In the genomic region with DNA sequence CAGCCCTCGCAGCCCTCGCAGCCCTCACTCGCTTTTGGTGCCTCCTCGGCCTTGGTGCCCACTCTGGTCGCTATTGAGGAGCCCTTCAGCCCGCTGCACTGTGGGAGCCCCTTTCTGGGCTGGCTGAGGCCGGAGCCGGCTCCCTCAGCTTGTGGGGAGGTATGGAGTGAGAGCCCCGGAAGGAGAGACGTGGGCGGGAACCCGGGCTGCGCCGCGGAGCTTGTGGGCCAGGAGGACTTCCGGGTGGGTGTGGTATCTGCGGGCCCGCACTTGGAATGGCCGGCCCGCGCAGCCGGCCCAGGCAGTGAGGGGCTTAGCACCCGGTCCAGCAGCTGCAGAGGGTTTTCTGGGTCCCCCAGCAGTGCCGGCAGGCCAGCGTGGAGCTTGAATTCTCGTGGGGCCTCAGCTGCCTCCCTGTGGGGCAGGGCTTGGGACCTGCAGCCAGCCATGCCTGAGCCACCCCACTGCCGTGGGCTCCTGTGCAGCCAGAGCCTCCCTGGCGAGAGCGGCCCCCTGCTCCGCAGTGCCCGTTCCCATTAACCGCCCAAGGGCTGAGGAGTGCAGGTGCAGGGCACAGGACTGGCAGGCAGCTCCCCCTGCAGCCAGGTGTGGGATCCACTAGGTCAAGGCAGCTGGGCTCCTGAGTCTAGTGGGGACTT, we compare ENCODE assay signal across 1 cellular context.
TF ChIP-seq lines count a peak whose summit lies in the region.

No MANE protein-coding gene starts in this region.

TF ChIP-seq in K562, 482 proteins besides CTCF, POLR2A, EP300 and RAD21 (continued from another document and continues in another):
- TF ChIP-seq, protein P1, sequence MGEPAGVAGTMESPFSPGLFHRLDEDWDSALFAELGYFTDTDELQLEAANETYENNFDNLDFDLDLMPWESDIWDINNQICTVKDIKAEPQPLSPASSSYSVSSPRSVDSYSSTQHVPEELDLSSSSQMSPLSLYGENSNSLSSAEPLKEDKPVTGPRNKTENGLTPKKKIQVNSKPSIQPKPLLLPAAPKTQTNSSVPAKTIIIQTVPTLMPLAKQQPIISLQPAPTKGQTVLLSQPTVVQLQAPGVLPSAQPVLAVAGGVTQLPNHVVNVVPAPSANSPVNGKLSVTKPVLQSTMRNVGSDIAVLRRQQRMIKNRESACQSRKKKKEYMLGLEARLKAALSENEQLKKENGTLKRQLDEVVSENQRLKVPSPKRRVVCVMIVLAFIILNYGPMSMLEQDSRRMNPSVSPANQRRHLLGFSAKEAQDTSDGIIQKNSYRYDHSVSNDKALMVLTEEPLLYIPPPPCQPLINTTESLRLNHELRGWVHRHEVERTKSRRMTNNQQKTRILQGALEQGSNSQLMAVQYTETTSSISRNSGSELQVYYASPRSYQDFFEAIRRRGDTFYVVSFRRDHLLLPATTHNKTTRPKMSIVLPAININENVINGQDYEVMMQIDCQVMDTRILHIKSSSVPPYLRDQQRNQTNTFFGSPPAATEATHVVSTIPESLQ (CRISPR knock-in tag; IDR thresholded peaks at IDR 0.05), result 0 out of 2 replicates have a peak, but pooled peaks have one; percentile 73
- TF ChIP-seq NBN (IDR thresholded peaks at IDR 0.05; ENCODE audit: low read depth), result no peak
- TF ChIP-seq, protein P2, sequence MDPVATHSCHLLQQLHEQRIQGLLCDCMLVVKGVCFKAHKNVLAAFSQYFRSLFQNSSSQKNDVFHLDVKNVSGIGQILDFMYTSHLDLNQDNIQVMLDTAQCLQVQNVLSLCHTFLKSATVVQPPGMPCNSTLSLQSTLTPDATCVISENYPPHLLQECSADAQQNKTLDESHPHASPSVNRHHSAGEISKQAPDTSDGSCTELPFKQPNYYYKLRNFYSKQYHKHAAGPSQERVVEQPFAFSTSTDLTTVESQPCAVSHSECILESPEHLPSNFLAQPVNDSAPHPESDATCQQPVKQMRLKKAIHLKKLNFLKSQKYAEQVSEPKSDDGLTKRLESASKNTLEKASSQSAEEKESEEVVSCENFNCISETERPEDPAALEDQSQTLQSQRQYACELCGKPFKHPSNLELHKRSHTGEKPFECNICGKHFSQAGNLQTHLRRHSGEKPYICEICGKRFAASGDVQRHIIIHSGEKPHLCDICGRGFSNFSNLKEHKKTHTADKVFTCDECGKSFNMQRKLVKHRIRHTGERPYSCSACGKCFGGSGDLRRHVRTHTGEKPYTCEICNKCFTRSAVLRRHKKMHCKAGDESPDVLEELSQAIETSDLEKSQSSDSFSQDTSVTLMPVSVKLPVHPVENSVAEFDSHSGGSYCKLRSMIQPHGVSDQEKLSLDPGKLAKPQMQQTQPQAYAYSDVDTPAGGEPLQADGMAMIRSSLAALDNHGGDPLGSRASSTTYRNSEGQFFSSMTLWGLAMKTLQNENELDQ (CRISPR knock-in tag; IDR thresholded peaks at IDR 0.05; ENCODE audit: borderline replicate concordance), result no peak
- TF ChIP-seq, protein P3, sequence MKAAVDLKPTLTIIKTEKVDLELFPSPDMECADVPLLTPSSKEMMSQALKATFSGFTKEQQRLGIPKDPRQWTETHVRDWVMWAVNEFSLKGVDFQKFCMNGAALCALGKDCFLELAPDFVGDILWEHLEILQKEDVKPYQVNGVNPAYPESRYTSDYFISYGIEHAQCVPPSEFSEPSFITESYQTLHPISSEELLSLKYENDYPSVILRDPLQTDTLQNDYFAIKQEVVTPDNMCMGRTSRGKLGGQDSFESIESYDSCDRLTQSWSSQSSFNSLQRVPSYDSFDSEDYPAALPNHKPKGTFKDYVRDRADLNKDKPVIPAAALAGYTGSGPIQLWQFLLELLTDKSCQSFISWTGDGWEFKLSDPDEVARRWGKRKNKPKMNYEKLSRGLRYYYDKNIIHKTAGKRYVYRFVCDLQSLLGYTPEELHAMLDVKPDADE (conservative IDR thresholded peaks at IDR 0.05; ENCODE audit: control insufficient read depth, low read depth, low read length), result no peak
- TF ChIP-seq L3MBTL2 (IDR thresholded peaks at IDR 0.05), result peak; percentile 58
- TF ChIP-seq, protein P4, sequence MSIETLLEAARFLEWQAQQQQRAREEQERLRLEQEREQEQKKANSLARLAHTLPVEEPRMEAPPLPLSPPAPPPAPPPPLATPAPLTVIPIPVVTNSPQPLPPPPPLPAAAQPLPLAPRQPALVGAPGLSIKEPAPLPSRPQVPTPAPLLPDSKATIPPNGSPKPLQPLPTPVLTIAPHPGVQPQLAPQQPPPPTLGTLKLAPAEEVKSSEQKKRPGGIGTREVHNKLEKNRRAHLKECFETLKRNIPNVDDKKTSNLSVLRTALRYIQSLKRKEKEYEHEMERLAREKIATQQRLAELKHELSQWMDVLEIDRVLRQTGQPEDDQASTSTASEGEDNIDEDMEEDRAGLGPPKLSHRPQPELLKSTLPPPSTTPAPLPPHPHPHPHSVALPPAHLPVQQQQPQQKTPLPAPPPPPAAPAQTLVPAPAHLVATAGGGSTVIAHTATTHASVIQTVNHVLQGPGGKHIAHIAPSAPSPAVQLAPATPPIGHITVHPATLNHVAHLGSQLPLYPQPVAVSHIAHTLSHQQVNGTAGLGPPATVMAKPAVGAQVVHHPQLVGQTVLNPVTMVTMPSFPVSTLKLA (conservative IDR thresholded peaks at IDR 0.05), result 0 out of 4 replicates have a peak, but pooled peaks of 1 of the 2 experiments have one; percentile 31
- TF ChIP-seq YBX1 (IDR thresholded peaks at IDR 0.05), result no peak
- TF ChIP-seq ZNF57 (CRISPR knock-in tag; IDR thresholded peaks at IDR 0.05), result no peak
- TF ChIP-seq ZNF431 (CRISPR knock-in tag; IDR thresholded peaks at IDR 0.05), result no peak
- peak; percentile 90 for TF ChIP-seq RBFOX2 (IDR thresholded peaks at IDR 0.05; ENCODE audit: low read depth, low read length)
- peak; percentile 92 for TF ChIP-seq GABPA (tag; conservative IDR thresholded peaks at IDR 0.05; ENCODE audit: low read depth)
- TF ChIP-seq POLR2B (IDR thresholded peaks at IDR 0.05; ENCODE audit: low read depth, partially characterized antibody), result peak; percentile 52
- TF ChIP-seq KLF6 (CRISPR knock-in tag; IDR thresholded peaks at IDR 0.05; ENCODE audit: borderline replicate concordance), result peak; percentile 46; the same call in 1 of the 2 replicates
- no peak for TF ChIP-seq PCBP2 (IDR thresholded peaks at IDR 0.05; ENCODE audit: low read depth, low read length, poor library complexity, severe bottlenecking)
- TF ChIP-seq, protein P5, sequence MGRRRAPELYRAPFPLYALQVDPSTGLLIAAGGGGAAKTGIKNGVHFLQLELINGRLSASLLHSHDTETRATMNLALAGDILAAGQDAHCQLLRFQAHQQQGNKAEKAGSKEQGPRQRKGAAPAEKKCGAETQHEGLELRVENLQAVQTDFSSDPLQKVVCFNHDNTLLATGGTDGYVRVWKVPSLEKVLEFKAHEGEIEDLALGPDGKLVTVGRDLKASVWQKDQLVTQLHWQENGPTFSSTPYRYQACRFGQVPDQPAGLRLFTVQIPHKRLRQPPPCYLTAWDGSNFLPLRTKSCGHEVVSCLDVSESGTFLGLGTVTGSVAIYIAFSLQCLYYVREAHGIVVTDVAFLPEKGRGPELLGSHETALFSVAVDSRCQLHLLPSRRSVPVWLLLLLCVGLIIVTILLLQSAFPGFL (CRISPR knock-in tag; IDR thresholded peaks at IDR 0.05), result no peak
- no peak for TF ChIP-seq MED1 (CRISPR knock-in tag; IDR thresholded peaks at IDR 0.05; ENCODE audit: borderline replicate concordance)
- TF ChIP-seq RBBP5 (IDR thresholded peaks at IDR 0.05; ENCODE audit: borderline replicate concordance, insufficient read depth, low read length, poor library complexity, severe bottlenecking), result peak; percentile 44
- no peak for TF ChIP-seq POU5F1 (IDR thresholded peaks at IDR 0.05; ENCODE audit: borderline replicate concordance, low read depth, low read length, partially characterized antibody)
- TF ChIP-seq, protein P6, sequence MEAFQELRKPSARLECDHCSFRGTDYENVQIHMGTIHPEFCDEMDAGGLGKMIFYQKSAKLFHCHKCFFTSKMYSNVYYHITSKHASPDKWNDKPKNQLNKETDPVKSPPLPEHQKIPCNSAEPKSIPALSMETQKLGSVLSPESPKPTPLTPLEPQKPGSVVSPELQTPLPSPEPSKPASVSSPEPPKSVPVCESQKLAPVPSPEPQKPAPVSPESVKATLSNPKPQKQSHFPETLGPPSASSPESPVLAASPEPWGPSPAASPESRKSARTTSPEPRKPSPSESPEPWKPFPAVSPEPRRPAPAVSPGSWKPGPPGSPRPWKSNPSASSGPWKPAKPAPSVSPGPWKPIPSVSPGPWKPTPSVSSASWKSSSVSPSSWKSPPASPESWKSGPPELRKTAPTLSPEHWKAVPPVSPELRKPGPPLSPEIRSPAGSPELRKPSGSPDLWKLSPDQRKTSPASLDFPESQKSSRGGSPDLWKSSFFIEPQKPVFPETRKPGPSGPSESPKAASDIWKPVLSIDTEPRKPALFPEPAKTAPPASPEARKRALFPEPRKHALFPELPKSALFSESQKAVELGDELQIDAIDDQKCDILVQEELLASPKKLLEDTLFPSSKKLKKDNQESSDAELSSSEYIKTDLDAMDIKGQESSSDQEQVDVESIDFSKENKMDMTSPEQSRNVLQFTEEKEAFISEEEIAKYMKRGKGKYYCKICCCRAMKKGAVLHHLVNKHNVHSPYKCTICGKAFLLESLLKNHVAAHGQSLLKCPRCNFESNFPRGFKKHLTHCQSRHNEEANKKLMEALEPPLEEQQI (IDR thresholded peaks at IDR 0.05), result peak; percentile 70
- TF ChIP-seq MYC (IDR thresholded peaks at IDR 0.05; ENCODE audit: low read depth, low read length), result no peak
- TF ChIP-seq MYC (CRISPR knock-in tag; IDR thresholded peaks at IDR 0.05; ENCODE audit: borderline replicate concordance, low read depth), result no peak
- TF ChIP-seq SP1 (CRISPR knock-in tag; IDR thresholded peaks at IDR 0.05), result peak; percentile 19; the same call in 1 of the 2 replicates
- no peak for TF ChIP-seq CCNT2 (IDR thresholded peaks at IDR 0.05; ENCODE audit: borderline replicate concordance, extremely low read depth, insufficient read length, low read depth, low read length)
- no peak for TF ChIP-seq POLR2AphosphoS2 (IDR thresholded peaks at IDR 0.05; ENCODE audit: low read length)
- no peak for TF ChIP-seq BRD4 (IDR thresholded peaks at IDR 0.05)
- peak; percentile 59 for TF ChIP-seq CC2D1A (IDR thresholded peaks at IDR 0.05)
- no peak for TF ChIP-seq FIP1L1 (IDR thresholded peaks at IDR 0.05; ENCODE audit: low read depth, low read length, poor library complexity, severe bottlenecking)
- TF ChIP-seq, protein P7, sequence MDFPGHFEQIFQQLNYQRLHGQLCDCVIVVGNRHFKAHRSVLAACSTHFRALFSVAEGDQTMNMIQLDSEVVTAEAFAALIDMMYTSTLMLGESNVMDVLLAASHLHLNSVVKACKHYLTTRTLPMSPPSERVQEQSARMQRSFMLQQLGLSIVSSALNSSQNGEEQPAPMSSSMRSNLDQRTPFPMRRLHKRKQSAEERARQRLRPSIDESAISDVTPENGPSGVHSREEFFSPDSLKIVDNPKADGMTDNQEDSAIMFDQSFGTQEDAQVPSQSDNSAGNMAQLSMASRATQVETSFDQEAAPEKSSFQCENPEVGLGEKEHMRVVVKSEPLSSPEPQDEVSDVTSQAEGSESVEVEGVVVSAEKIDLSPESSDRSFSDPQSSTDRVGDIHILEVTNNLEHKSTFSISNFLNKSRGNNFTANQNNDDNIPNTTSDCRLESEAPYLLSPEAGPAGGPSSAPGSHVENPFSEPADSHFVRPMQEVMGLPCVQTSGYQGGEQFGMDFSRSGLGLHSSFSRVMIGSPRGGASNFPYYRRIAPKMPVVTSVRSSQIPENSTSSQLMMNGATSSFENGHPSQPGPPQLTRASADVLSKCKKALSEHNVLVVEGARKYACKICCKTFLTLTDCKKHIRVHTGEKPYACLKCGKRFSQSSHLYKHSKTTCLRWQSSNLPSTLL (IDR thresholded peaks at IDR 0.05), result no peak
- no peak for TF ChIP-seq ZNF324 (CRISPR knock-in tag; IDR thresholded peaks at IDR 0.05)
- TF ChIP-seq, protein P8, sequence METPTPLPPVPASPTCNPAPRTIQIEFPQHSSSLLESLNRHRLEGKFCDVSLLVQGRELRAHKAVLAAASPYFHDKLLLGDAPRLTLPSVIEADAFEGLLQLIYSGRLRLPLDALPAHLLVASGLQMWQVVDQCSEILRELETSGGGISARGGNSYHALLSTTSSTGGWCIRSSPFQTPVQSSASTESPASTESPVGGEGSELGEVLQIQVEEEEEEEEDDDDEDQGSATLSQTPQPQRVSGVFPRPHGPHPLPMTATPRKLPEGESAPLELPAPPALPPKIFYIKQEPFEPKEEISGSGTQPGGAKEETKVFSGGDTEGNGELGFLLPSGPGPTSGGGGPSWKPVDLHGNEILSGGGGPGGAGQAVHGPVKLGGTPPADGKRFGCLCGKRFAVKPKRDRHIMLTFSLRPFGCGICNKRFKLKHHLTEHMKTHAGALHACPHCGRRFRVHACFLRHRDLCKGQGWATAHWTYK (CRISPR knock-in tag; IDR thresholded peaks at IDR 0.05), result peak; percentile 66; the same call in 1 of the 2 replicates
- TF ChIP-seq YY1 (IDR thresholded peaks at IDR 0.05; ENCODE audit: borderline replicate concordance in 1 of 3, control insufficient read depth in 1 of 3, extremely low read depth in 1 of 3, insufficient read depth in 3 of 3, insufficient read length in 1 of 3, insufficient replicate concordance in 2 of 3, low read depth in 1 of 3, low read length in 2 of 3), result peak in 2 of 3 experiments; percentile 84 to 93
- no peak for TF ChIP-seq STAT5B (CRISPR knock-in tag; IDR thresholded peaks at IDR 0.05)
- 0 out of 2 replicates have a peak, but pooled peaks have one; percentile 17 for TF ChIP-seq NR2C2 (CRISPR knock-in tag; IDR thresholded peaks at IDR 0.05)
- TF ChIP-seq NR2C2 (tag; IDR thresholded peaks at IDR 0.05), result peak; percentile 91
- peak; percentile 95 for TF ChIP-seq ZFX (CRISPR knock-in tag; IDR thresholded peaks at IDR 0.05)
- 0 out of 2 replicates have a peak, but pooled peaks have one; percentile 11 for TF ChIP-seq ZBTB7A (IDR thresholded peaks at IDR 0.05; ENCODE audit: borderline replicate concordance, control insufficient read depth, low read depth, low read length)
- TF ChIP-seq RHOXF2B (CRISPR knock-in tag; conservative IDR thresholded peaks at IDR 0.05), result no peak
- TF ChIP-seq, protein P9, sequence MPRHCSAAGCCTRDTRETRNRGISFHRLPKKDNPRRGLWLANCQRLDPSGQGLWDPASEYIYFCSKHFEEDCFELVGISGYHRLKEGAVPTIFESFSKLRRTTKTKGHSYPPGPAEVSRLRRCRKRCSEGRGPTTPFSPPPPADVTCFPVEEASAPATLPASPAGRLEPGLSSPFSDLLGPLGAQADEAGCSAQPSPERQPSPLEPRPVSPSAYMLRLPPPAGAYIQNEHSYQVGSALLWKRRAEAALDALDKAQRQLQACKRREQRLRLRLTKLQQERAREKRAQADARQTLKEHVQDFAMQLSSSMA (CRISPR knock-in tag; IDR thresholded peaks at IDR 0.05), result no peak
- TF ChIP-seq FOXM1 (IDR thresholded peaks at IDR 0.05; ENCODE audit: low read depth), result no peak
- peak; percentile 48; the same call in 1 of the 2 replicates for TF ChIP-seq FOXM1 (CRISPR knock-in tag; IDR thresholded peaks at IDR 0.05; ENCODE audit: low read depth)
- TF ChIP-seq CBFB (CRISPR knock-in tag; IDR thresholded peaks at IDR 0.05), result no peak
- TF ChIP-seq CBX1 (IDR thresholded peaks at IDR 0.05; ENCODE audit: low read depth), result peak; percentile 81
- peak in 1 of 2 experiments; percentile 33; a peak in 1 of 4 replicates for TF ChIP-seq SIN3A (IDR thresholded peaks at IDR 0.05; ENCODE audit: borderline replicate concordance in 2 of 2, control insufficient read depth in 1 of 2, low read depth in 2 of 2, low read length in 2 of 2)
- no peak for TF ChIP-seq SAFB2 (IDR thresholded peaks at IDR 0.05; ENCODE audit: borderline replicate concordance, low read depth, low read length, severe bottlenecking)
- no peak for TF ChIP-seq THRAP3 (IDR thresholded peaks at IDR 0.05; ENCODE audit: borderline replicate concordance)
- peak; percentile 88 for TF ChIP-seq PHF8 (IDR thresholded peaks at IDR 0.05; ENCODE audit: borderline replicate concordance, low read length)
